ENCODE assay signal across 24 cellular contexts in the genomic region with DNA sequence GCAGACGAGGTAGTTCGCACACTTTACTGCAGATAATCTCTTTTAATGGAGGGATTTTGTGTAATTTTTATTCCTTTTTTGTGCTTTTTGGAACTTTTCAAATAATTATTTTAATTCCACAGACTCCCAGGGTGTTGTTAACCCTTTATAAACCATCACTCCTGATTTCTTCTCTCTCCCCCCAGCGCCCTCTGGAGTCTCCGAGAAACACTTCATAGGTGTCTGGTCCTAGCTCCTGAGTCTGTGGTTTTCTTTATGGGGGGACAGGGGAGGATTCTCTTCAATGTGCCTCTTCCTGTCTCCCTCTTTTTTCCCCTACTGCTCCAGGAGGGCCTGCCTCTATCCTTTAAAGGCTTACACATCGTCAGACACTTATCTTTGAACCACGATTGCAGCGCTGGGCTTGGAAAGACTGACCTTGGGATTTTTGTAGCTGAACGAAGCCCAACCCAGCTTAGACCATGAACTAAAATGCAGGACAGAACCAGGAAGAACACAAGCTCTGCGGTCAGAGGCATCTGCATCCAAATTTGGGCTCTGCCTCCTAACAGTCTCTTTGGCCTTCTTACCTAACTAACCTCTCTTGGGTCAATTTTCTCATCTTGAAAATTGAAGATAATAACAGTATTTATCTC. TPM values are rescaled to one million over a fixed set of nuclear protein-coding genes. Genes with fewer than 3 reads are reported as not detected.
DNase-seq lines count a peak whose midpoint lies in the region; ATAC-seq and TF ChIP-seq lines count a peak whose summit lies in the region.
"Had no signal": no experiment of that assay in that cellular context is flagged by ENCODE, and none has a peak within 500 bp of the region (broad histone marks: within the 10 kb centered on the region; RNA-seq: fewer than 3 reads in every experiment).

No MANE protein-coding gene starts in this region.

- peaks cover 2% of the 10 kb centered on the region for H3K79me1 ChIP-seq in trophoblast cell (ENCODE audit: low read length)

- H4K12ac ChIP-seq in trophoblast cell (ENCODE audit: low read depth, low read length) = no peak overlapping the region

- peak overlapping the region; percentile 54 for H2BK12ac ChIP-seq in trophoblast cell (ENCODE audit: low read length)

- H4K20me1 ChIP-seq in Loucy (ENCODE audit: insufficient read depth, low read length, poor library complexity, severe bottlenecking) = no peaks in the 10 kb centered on the region

- H3K79me2 ChIP-seq in Loucy (ENCODE audit: insufficient read depth, low read length) (no peaks in the 10 kb centered on the region), trophoblast cell (ENCODE audit: control insufficient read depth, insufficient read depth, low read length, poor library complexity) (no peaks in the 10 kb centered on the region)

- H2AK5ac ChIP-seq in trophoblast cell (ENCODE audit: low read length) = no peak overlapping the region

- no peak overlapping the region for H3K4me3 ChIP-seq in Loucy (ENCODE audit: low read length, poor library complexity, severe bottlenecking)
- no peak overlapping the region for H3K4me3 ChIP-seq in trophoblast cell (ENCODE audit: low read depth, low read length)
- H3K4me3 ChIP-seq: psoas muscle had no signal

- H3K36me3 ChIP-seq in Loucy (ENCODE audit: insufficient read depth, low read length) (no peaks in the 10 kb centered on the region), trophoblast cell (ENCODE audit: control insufficient read depth in 1 of 2, insufficient read depth in 2 of 2, low read length in 2 of 2) (no peaks in the 10 kb centered on the region)

- no CpG with 5 or more reads among the region's 9 CpGs for WGBS in trophoblast cell (ENCODE audit: extremely low coverage, insufficient coverage, insufficient read length)

- no peak overlapping the region for H3K27ac ChIP-seq in trophoblast cell (ENCODE audit: low read depth, low read length)
- H3K27ac ChIP-seq: 22Rv1, HL-60, psoas muscle had no signal

- no peaks in the 10 kb centered on the region for H3K27me3 ChIP-seq in Loucy (ENCODE audit: insufficient read depth, low read length, poor library complexity, severe bottlenecking)
- H3K27me3 ChIP-seq in trophoblast cell (ENCODE audit: insufficient read depth, low read length) = no peaks in the 10 kb centered on the region

- H4K8ac ChIP-seq in trophoblast cell (ENCODE audit: low read depth, low read length) = no peak overlapping the region

- H3K4me2 ChIP-seq in Loucy (ENCODE audit: low read depth, low read length, poor library complexity, severe bottlenecking) (no peak overlapping the region), trophoblast cell (ENCODE audit: low read length) (no peak overlapping the region)

- ATAC-seq in GM21447 (IDR thresholded peaks at IDR 0.05; ENCODE audit: unreplicated experiment) = no peak
- ATAC-seq: psoas muscle had no signal

- TF ChIP-seq CTCF in Loucy (conservative IDR thresholded peaks at IDR 0.05; ENCODE audit: low read length) = 0 out of 2 replicates have a peak, but pooled peaks have one; percentile 13

- H3F3A ChIP-seq in Loucy (ENCODE audit: low read depth) = no peaks in the 10 kb centered on the region

- H3K4ac ChIP-seq in trophoblast cell (ENCODE audit: low read depth, low read length) = no peak overlapping the region

- no peak overlapping the region for H2AFZ ChIP-seq in Loucy (ENCODE audit: low read length)
- H2AFZ ChIP-seq in trophoblast cell (ENCODE audit: insufficient read depth, low read length, poor library complexity) = no peak overlapping the region

- no peaks in the 10 kb centered on the region for H3K4me1 ChIP-seq in Loucy (ENCODE audit: insufficient read depth, low read length, poor library complexity, severe bottlenecking)
- H3K4me1 ChIP-seq in trophoblast cell (ENCODE audit: control insufficient read depth in 1 of 2, insufficient read depth in 2 of 2, low read length in 2 of 2) = peaks cover under 1% of the 10 kb centered on the region in 2 experiments

- H3K9ac ChIP-seq in Loucy (ENCODE audit: low read depth, low read length, poor library complexity, severe bottlenecking) (no peak overlapping the region), trophoblast cell (ENCODE audit: low read length) (no peak overlapping the region)

- H2BK120ac ChIP-seq in trophoblast cell (ENCODE audit: insufficient read depth, low read length, poor library complexity) = peak overlapping the region; percentile 36

- no peak overlapping the region for H3K14ac ChIP-seq in trophoblast cell (ENCODE audit: low read length)

- no peak overlapping the region for H2BK5ac ChIP-seq in trophoblast cell (ENCODE audit: low read depth, low read length, poor library complexity)

- H4K91ac ChIP-seq in trophoblast cell (ENCODE audit: low read depth, low read length) = peak overlapping the region; percentile 10

- H3K23ac ChIP-seq in trophoblast cell (ENCODE audit: low read length) = no peak overlapping the region

- DNase-seq in NCI-H2227 (lab: John Stamatoyannopoulos, UW; ENCODE audit: unreplicated experiment) = peak; percentile 7
- DNase-seq in NCI-H2227 treated with DMSO at 0.1 percent for 48 hours (lab: John Stamatoyannopoulos, UW) = no peak
- peak; percentile 8 for DNase-seq in epidermal melanocyte (ENCODE audit: insufficient read length, low spot score)
- DNase-seq in trophoblast cell = no peak
- no peak for DNase-seq in SIG-M5 treated with dmso at 0.1 percent for 504 hours (lab: John Stamatoyannopoulos, UW; ENCODE audit: unreplicated experiment)
- DNase-seq in DMS79 treated with DMSO at 0.1 percent for 48 hours (lab: John Stamatoyannopoulos, UW) = no peak
- DNase-seq: activated CD4-positive, alpha-beta T cell treated with anti-CD3 and anti-CD28 coated beads, Interleukin-2, amount 50 U/mL, for 48 hours; activated CD4-positive, CD25-positive, alpha-beta regulatory T cell; activated effector memory CD4-positive, alpha-beta T cell treated with Interleukin-2 at 50 U/mL for 16 hours; activated naive CD8-positive, alpha-beta T cell treated with anti-CD3 and anti-CD28 coated beads, Interleukin-2, amount 10 ng/mL, durations not matched to agents 7 days and 5 days; cortex of kidney; DMS53; NCI-H1105; NCI-H2029 treated with DMSO at 0.1 percent for 48 hours; nephron progenitor cell; psoas muscle; RPMI8226; stimulated activated CD4-positive, alpha-beta T cell treated with anti-CD3 and anti-CD28 coated beads, Interleukin-4, amount 100 ng/mL, for 1 hour; stimulated activated naive CD4-positive, alpha-beta T cell treated with Interleukin-2 at 50 U/mL for 16 hours; T1000 had no signal

- H3K9me3 ChIP-seq in Loucy (ENCODE audit: insufficient read depth, low read depth, low read length) = no peaks in the 10 kb centered on the region
- H3K9me3 ChIP-seq in trophoblast cell (ENCODE audit: insufficient read depth, low read depth, low read length) = no peaks in the 10 kb centered on the region
- H3K9me3 ChIP-seq: psoas muscle had no signal

- H3K18ac ChIP-seq in trophoblast cell (ENCODE audit: low read length) = no peak overlapping the region

- H3K9me2 ChIP-seq in Loucy (replicated peaks; ENCODE audit: low read depth, low read length) = no peaks in the 10 kb centered on the region

RNA-seq across cellular contexts. Expression of a gene that starts 7.1 kb away (rescaled TPM):
- 35.3 and 39.5 TPM in 2 replicates for polyA plus RNA-seq in trophoblast cell (2013)

Comparison
In these comparisons a context has a peak if more than half of its experiments do, and no peak if none do; other contexts are left out.
1. DNase-seq: peak in NCI-H2227 (single experiment) and epidermal melanocyte (single experiment); none in NCI-H2227 treated with DMSO at 0.1 percent for 48 hours (single experiment), trophoblast cell (0 of 2), SIG-M5 treated with dmso at 0.1 percent for 504 hours (single experiment) and DMS79 treated with DMSO at 0.1 percent for 48 hours (single experiment).